ENCODE assay signal across 1 cellular context in genomic region chr2:130378898-130379214, GRCh38.
TF ChIP-seq lines count a peak whose summit lies in the region.

No MANE protein-coding gene starts in this region.

TF ChIP-seq in K562, 482 proteins besides CTCF, POLR2A, EP300 and RAD21 (continues in another document):
- 0 out of 2 replicates have a peak, but pooled peaks have one; percentile 31 for TF ChIP-seq NFRKB (IDR thresholded peaks at IDR 0.05; ENCODE audit: low read depth)
- TF ChIP-seq, protein P1, sequence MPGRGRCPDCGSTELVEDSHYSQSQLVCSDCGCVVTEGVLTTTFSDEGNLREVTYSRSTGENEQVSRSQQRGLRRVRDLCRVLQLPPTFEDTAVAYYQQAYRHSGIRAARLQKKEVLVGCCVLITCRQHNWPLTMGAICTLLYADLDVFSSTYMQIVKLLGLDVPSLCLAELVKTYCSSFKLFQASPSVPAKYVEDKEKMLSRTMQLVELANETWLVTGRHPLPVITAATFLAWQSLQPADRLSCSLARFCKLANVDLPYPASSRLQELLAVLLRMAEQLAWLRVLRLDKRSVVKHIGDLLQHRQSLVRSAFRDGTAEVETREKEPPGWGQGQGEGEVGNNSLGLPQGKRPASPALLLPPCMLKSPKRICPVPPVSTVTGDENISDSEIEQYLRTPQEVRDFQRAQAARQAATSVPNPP (IDR thresholded peaks at IDR 0.05; ENCODE audit: borderline replicate concordance, insufficient read depth, insufficient read length): no peak
- TF ChIP-seq RNF219 (CRISPR knock-in tag; IDR thresholded peaks at IDR 0.05): no peak
- no peak for TF ChIP-seq DNMT1 (IDR thresholded peaks at IDR 0.05)
- no peak for TF ChIP-seq ZC3H11A (IDR thresholded peaks at IDR 0.05; ENCODE audit: low read depth, low read length)
- TF ChIP-seq SIRT6 (IDR thresholded peaks at IDR 0.05; ENCODE audit: low read depth, low read length): no peak
- no peak for TF ChIP-seq ZFX (CRISPR knock-in tag; IDR thresholded peaks at IDR 0.05)
- no peak for TF ChIP-seq GABPB1 (CRISPR knock-in tag; IDR thresholded peaks at IDR 0.05)
- TF ChIP-seq, protein P2, sequence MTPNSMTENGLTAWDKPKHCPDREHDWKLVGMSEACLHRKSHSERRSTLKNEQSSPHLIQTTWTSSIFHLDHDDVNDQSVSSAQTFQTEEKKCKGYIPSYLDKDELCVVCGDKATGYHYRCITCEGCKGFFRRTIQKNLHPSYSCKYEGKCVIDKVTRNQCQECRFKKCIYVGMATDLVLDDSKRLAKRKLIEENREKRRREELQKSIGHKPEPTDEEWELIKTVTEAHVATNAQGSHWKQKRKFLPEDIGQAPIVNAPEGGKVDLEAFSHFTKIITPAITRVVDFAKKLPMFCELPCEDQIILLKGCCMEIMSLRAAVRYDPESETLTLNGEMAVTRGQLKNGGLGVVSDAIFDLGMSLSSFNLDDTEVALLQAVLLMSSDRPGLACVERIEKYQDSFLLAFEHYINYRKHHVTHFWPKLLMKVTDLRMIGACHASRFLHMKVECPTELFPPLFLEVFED (CRISPR knock-in tag; conservative IDR thresholded peaks at IDR 0.05): no peak
- TF ChIP-seq PURB (CRISPR knock-in tag; IDR thresholded peaks at IDR 0.05; ENCODE audit: low read depth): no peak
- peak; percentile 96 for TF ChIP-seq ZKSCAN8 (CRISPR knock-in tag; IDR thresholded peaks at IDR 0.05)
- no peak for TF ChIP-seq HLTF (IDR thresholded peaks at IDR 0.05)
- no peak for TF ChIP-seq TAL1 (IDR thresholded peaks at IDR 0.05)
- TF ChIP-seq DEAF1 (CRISPR knock-in tag; IDR thresholded peaks at IDR 0.05): no peak
- 0 out of 2 replicates have a peak, but pooled peaks have one; percentile 6 for TF ChIP-seq DPF2 (IDR thresholded peaks at IDR 0.05)
- no peak for TF ChIP-seq PHTF2 (CRISPR knock-in tag; IDR thresholded peaks at IDR 0.05)
- TF ChIP-seq SP1 (CRISPR knock-in tag; IDR thresholded peaks at IDR 0.05): no peak
- no peak for TF ChIP-seq KAT8 (IDR thresholded peaks at IDR 0.05; ENCODE audit: low read depth)
- TF ChIP-seq XRCC3 (IDR thresholded peaks at IDR 0.05): no peak
- no peak for TF ChIP-seq HNRNPUL1 (IDR thresholded peaks at IDR 0.05; ENCODE audit: low read length)
- no peak for TF ChIP-seq SLC30A9 (CRISPR knock-in tag; IDR thresholded peaks at IDR 0.05)
- no peak for TF ChIP-seq ZNF124 (CRISPR knock-in tag; IDR thresholded peaks at IDR 0.05)
- TF ChIP-seq GMEB1 (CRISPR knock-in tag; IDR thresholded peaks at IDR 0.05): no peak
- TF ChIP-seq BRD9 (IDR thresholded peaks at IDR 0.05; ENCODE audit: low read depth, partially characterized antibody): no peak
- TF ChIP-seq MTA2 (IDR thresholded peaks at IDR 0.05; ENCODE audit: low read depth): no peak
- no peak for TF ChIP-seq TAF1 (IDR thresholded peaks at IDR 0.05; ENCODE audit: control insufficient read depth, extremely low read depth, insufficient read depth, low read length, severe bottlenecking)
- no peak for TF ChIP-seq ZNF398 (CRISPR knock-in tag; IDR thresholded peaks at IDR 0.05)
- no peak for TF ChIP-seq YY1 (IDR thresholded peaks at IDR 0.05; ENCODE audit: borderline replicate concordance in 1 of 3, control insufficient read depth in 1 of 3, extremely low read depth in 1 of 3, insufficient read depth in 3 of 3, insufficient read length in 1 of 3, insufficient replicate concordance in 2 of 3, low read depth in 1 of 3, low read length in 2 of 3)
- no peak for TF ChIP-seq ELF4 (CRISPR knock-in tag; IDR thresholded peaks at IDR 0.05)
- no peak for TF ChIP-seq HNRNPK (IDR thresholded peaks at IDR 0.05; ENCODE audit: low read depth, low read length, poor library complexity, severe bottlenecking)
- TF ChIP-seq CC2D1A (IDR thresholded peaks at IDR 0.05): no peak
- TF ChIP-seq, protein P3, sequence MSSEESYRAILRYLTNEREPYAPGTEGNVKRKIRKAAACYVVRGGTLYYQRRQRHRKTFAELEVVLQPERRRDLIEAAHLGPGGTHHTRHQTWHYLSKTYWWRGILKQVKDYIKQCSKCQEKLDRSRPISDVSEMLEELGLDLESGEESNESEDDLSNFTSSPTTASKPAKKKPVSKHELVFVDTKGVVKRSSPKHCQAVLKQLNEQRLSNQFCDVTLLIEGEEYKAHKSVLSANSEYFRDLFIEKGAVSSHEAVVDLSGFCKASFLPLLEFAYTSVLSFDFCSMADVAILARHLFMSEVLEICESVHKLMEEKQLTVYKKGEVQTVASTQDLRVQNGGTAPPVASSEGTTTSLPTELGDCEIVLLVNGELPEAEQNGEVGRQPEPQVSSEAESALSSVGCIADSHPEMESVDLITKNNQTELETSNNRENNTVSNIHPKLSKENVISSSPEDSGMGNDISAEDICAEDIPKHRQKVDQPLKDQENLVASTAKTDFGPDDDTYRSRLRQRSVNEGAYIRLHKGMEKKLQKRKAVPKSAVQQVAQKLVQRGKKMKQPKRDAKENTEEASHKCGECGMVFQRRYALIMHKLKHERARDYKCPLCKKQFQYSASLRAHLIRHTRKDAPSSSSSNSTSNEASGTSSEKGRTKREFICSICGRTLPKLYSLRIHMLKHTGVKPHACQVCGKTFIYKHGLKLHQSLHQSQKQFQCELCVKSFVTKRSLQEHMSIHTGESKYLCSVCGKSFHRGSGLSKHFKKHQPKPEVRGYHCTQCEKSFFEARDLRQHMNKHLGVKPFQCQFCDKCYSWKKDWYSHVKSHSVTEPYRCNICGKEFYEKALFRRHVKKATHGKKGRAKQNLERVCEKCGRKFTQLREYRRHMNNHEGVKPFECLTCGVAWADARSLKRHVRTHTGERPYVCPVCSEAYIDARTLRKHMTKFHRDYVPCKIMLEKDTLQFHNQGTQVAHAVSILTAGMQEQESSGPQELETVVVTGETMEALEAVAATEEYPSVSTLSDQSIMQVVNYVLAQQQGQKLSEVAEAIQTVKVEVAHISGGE (CRISPR knock-in tag; IDR thresholded peaks at IDR 0.05): no peak; a peak in 1 of 6 replicates
- no peak for TF ChIP-seq SNIP1 (IDR thresholded peaks at IDR 0.05; ENCODE audit: low read depth)
- no peak for TF ChIP-seq ZBTB40 (IDR thresholded peaks at IDR 0.05)
- no peak for TF ChIP-seq ZBTB40 (CRISPR knock-in tag; IDR thresholded peaks at IDR 0.05)
- TF ChIP-seq FUS (optimal IDR thresholded peaks at IDR 0.05; ENCODE audit: low read depth, low read length): no peak
- no peak for TF ChIP-seq CTBP1 (IDR thresholded peaks at IDR 0.05; ENCODE audit: borderline replicate concordance)
